18 cellular contexts compared by ENCODE assay signal in the genomic region with DNA sequence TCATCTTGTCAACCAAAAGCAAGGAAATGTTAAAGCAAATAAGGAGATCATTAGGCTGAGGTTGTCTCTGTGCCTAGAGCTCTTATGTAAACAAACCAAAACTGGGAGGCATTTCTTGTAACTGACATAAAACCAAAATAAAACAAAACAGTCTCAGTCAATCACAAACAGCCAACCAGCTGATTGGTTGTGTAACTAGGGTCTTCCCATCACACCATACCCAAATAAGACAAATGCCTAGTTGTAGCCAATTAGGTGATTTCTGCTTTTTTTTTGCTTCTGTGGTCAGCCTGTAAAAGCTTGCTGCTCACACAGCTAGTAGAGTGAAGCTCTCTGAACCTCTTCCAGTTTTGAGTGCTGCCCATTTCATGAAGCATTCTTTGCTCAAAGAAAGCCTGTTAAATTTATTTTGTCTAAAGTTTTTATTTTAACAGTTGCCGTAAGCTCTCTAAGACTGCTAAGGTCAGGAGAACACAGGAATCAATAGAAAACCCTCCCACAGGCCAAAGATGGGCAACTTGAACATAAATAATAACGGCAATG. TPM values are rescaled to one million over a fixed set of nuclear protein-coding genes. Genes with fewer than 3 reads are reported as not detected.
"Had no signal": no experiment of that assay in that cellular context is flagged by ENCODE, and none has a peak within 500 bp of the region (broad histone marks: within the 10 kb centered on the region; RNA-seq: fewer than 3 reads in every experiment).

No MANE protein-coding gene starts in this region.

- H3K4me1 ChIP-seq: foreskin keratinocyte, left ventricle myocardium inferior had no signal

- DNase-seq: activated CD4-positive, alpha-beta T cell treated with anti-CD3 and anti-CD28 coated beads, Interleukin-2, amount 50 U/mL, for 4 hours; activated CD4-positive, CD25-positive, alpha-beta regulatory T cell treated with anti-CD3 and anti-CD28 coated beads, Interleukin-2, amount 50 U/mL, for 72 hours; activated naive CD4-positive, alpha-beta T cell treated with anti-CD3 and anti-CD28 coated beads, Interleukin-2, amount 10 ng/mL, durations not matched to agents 7 days and 5 days; activated T-cell treated with anti-CD3 and anti-CD28 coated beads for 4 hours; dermis blood vessel endothelial cell; erythroblast; foreskin keratinocyte; left ventricle myocardium inferior; mesendoderm; natural killer cell; stimulated activated CD4-positive, alpha-beta T cell treated with anti-CD3 and anti-CD28 coated beads, Interleukin-1b, Interleukin-23, amount 100 ng/mL, for 48 hours had no signal

- H3K9me3 ChIP-seq: left ventricle myocardium inferior, neutrophil, thoracic aorta had no signal

- H3K36me3 ChIP-seq: left ventricle myocardium inferior, neutrophil, thoracic aorta had no signal

- ATAC-seq: foreskin keratinocyte, natural killer cell had no signal

- H3K27ac ChIP-seq: foreskin keratinocyte, left ventricle myocardium inferior, neutrophil, thoracic aorta had no signal

- H3K4me3 ChIP-seq: left ventricle myocardium inferior, thoracic aorta had no signal

RNA-seq across cellular contexts. Expression of a gene that starts 16.9 kb away (rescaled TPM):
- total RNA-seq: dermis blood vessel endothelial cell, foreskin keratinocyte, kidney epithelial cell, left ventricle myocardium inferior, natural killer cell, renal cortical epithelial cell, thoracic aorta, ureter had no signal
- polyA plus RNA-seq: adipose tissue, foreskin keratinocyte had no signal

RNA-seq across cellular contexts. Expression of a gene that starts 35.5 kb away (rescaled TPM):
- total RNA-seq: chondrocyte, dermis blood vessel endothelial cell, foreskin keratinocyte, kidney epithelial cell, left ventricle myocardium inferior, natural killer cell, ureter had no signal
- polyA plus RNA-seq: foreskin keratinocyte had no signal
